In the genomic region with DNA sequence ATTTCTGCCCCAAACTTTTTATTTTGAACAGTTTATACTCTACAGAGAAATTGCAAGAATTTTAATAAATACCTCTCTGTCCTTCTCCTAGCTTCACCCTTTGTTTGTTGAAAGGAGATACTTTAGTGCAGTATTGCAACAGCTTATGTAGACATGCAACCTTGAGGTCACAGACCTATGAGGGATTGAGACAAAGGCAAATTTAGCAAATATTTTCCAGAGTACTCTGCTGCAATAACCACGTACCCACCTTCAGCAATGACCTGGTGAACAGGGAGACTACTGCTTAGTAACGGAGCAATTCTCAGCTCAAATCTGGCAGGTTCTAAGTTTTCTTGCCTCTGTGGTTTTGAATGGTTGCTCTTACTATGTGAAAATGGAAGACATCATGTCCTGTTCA, we compare ENCODE assay signal across 1 cellular context.
TF ChIP-seq lines count a peak whose summit lies in the region.

No MANE protein-coding gene starts in this region.

TF ChIP-seq in A549, 52 proteins besides CTCF, POLR2A, EP300 and RAD21 (continued from another document):
- peak in 1 of 2 experiments; percentile 46; a peak in 1 of 5 replicates for TF ChIP-seq JUN (IDR thresholded peaks at IDR 0.05)
